8 cellular contexts compared by ENCODE assay signal in the genomic region with DNA sequence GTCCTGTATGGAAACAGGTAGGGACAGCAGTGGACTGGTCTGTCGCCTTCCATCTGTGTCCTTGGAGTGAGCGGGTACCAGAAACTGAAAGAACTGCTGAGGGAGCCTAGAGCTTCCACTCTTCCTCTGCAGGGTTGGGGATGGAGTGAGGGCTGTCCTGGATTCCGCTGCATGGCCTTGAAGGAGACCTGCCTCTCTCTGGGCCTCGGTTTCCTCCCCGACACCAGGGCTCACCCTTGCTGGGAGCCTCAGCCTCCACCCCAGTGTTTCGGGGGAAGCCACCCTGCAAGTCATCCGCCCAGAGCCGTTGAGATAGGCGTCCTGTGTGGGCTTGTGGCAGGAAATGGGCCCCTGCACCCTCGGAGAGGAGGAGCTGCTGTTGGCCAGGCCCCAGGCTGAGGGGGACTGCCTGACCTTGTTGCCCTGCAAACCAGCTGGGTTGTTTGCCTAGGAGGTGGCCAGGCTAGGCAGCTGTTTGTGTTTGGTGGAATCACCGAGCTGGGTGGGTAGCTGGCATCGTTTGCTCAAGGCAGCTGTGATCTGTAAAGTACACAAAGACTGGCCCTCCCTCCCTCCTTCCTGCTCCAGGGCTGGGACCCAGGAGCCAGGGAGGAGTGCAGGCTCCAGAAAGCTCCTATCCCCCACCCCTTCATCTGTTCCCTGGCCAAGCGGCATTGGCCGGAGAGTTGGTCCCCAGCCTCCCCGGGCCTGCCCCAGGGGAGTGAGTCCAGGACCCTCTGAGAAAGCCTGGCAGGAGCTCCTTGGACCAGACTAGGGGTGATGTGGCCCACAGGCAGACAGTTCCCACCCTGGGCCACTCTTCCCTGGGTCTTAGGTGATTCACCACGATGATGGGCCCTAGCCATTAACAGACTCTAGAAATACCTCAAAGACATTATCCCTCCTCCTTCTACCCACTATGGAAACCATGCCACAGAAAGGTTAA. TPM values are rescaled to one million over a fixed set of nuclear protein-coding genes. Genes with fewer than 3 reads are reported as not detected.
DNase-seq lines count a peak whose midpoint lies in the region; ATAC-seq, FAIRE-seq and TF ChIP-seq lines count a peak whose summit lies in the region.

No MANE protein-coding gene starts in this region.

- peak overlapping the region; percentile 67 to 70 (median 69) for H3K4me3 Mint-ChIP-seq in nephron
- H3K4me3 Mint-ChIP-seq in Calu3 (ENCODE audit: low read depth, unreplicated experiment), result no peak overlapping the region

- no peaks in the 10 kb centered on the region for H3K36me3 ChIP-seq in GM12878 (ENCODE audit: control insufficient read depth in 2 of 2, insufficient read depth in 2 of 2, low read length in 1 of 2)

- peak overlapping the region; percentile 74 for H2AFZ ChIP-seq in GM12878 (ENCODE audit: control insufficient read depth, low read depth, low read length)

- peak; percentile 82 for TF ChIP-seq POLR2A in GM12878 (IDR thresholded peaks at IDR 0.05; ENCODE audit: low read depth, low read length)

- no peaks in the 10 kb centered on the region for H3K79me2 ChIP-seq in GM12878 (ENCODE audit: control insufficient read depth, insufficient read depth, low read length)

- peak overlapping the region; percentile 99 for H3K4me2 ChIP-seq in GM12878 (ENCODE audit: control insufficient read depth, insufficient read depth)

- peak overlapping the region; percentile 47 for H3K27ac ChIP-seq in GM12878 (ENCODE audit: control insufficient read depth, insufficient read depth)

- BruUV-seq in GM12878 (replicated peaks; lab: Mats Ljungman, UMichigan), result no TSS peak
- BruUV-seq in Calu3 (replicated peaks; lab: Mats Ljungman, UMichigan), result no TSS peak

- DNase-seq in GM18507 (ENCODE audit: extremely low spot score, insufficient read length, low read depth) (no peak), T-helper 2 cell (peak; percentile 25 to 98 (median 62)), GM12878 (ENCODE audit: low read depth, low spot score) (peak; percentile 60), anterior cingulate cortex (lab: John Stamatoyannopoulos, UW) (no peak), foreskin melanocyte (no peak), Calu3 (no peak)

- no peak for TF ChIP-seq RAD21 in GM12878 (IDR thresholded peaks at IDR 0.05; ENCODE audit: insufficient read depth, low read depth, low read length)

- ATAC-seq in HG03175 (IDR thresholded peaks at IDR 0.05; ENCODE audit: unreplicated experiment) (peak; percentile 46), GM12878 (peak; percentile 75)

- FAIRE-seq in GM18507 (lab: Jason Lieb, UNC), result peak; percentile 93
- FAIRE-seq in GM12878 (lab: Jason Lieb, UNC), result no peak

- H3K36me3 Mint-ChIP-seq in nephron (ENCODE audit: low read depth) (no peaks in the 10 kb centered on the region), Calu3 (ENCODE audit: insufficient read depth, unreplicated experiment) (no peaks in the 10 kb centered on the region)

- intact Hi-C loops in GM12878 (cut with micrococcal nuclease; ENCODE audit: unreplicated experiment), result loop anchor here (5.0 kb wide), 1 partner anchor 51 kb away; no protein-coding TSS in a partner anchor
- intact Hi-C loops in Calu3 (cut with micrococcal nuclease; ENCODE audit: unreplicated experiment), result no loop called here

- H3K27me3 Mint-ChIP-seq in nephron (ENCODE audit: low read depth) (peaks cover 53% of the 10 kb centered on the region), Calu3 (ENCODE audit: unreplicated experiment) (peaks cover 64% of the 10 kb centered on the region)

- no peaks in the 10 kb centered on the region; the same call in 2 of the 3 replicates for H3K9me3 ChIP-seq in GM12878 (replicated peaks; ENCODE audit: control insufficient read depth, insufficient read depth, low read length)

- CTCF ChIA-PET in GM12878 (lab: Yijun Ruan, JAX), result interaction anchor here (0.7 to 5.0 kb wide), 40 partner anchors 8 to 440 kb away, joined by 3 to 349 read pairs (median 4); a partner anchor contains a TSS
- CTCF ChIA-PET in Calu3 (lab: Charles Lee), result interaction anchor here (0.8 to 4.0 kb wide), 4 partner anchors 21 to 135 kb away, joined by 3 to 102 read pairs (median 4); no protein-coding TSS in a partner anchor

- no peak for TF ChIP-seq CTCF in GM12878 (IDR thresholded peaks at IDR 0.05 in 2 of 3, conservative IDR thresholded peaks at IDR 0.05 in 1 of 3; ENCODE audit: control insufficient read depth in 2 of 3, extremely low read depth in 1 of 3, insufficient read depth in 1 of 3, low read depth in 3 of 3, low read length in 3 of 3)
- TF ChIP-seq CTCF in nephron (IDR thresholded peaks at IDR 0.05; ENCODE audit: unreplicated experiment in 3 of 3), result no peak
- no peak for TF ChIP-seq CTCF in Calu3 (IDR thresholded peaks at IDR 0.05; ENCODE audit: unreplicated experiment)

- RAD21 ChIA-PET in GM12878 (lab: Charles Lee; ENCODE audit: unreplicated experiment), result interaction anchor here (0.6 to 5.0 kb wide), 23 partner anchors 7 to 222 kb away, joined by 3 to 299 read pairs (median 6); a partner anchor contains a TSS

- H3K27me3 ChIP-seq in GM12878 (replicated peaks in 1 of 2; ENCODE audit: control insufficient read depth in 2 of 2, insufficient read depth in 2 of 2, low read length in 1 of 2), result no peaks in the 10 kb centered on the region

- peak overlapping the region; percentile 67 for H3K9ac ChIP-seq in GM12878 (ENCODE audit: control insufficient read depth, insufficient read depth, low read length)

- peak in 1 of 2 experiments; percentile 39; a peak in 1 of 4 replicates for TF ChIP-seq EP300 in GM12878 (IDR thresholded peaks at IDR 0.05; ENCODE audit: borderline replicate concordance in 1 of 2, control insufficient read depth in 1 of 2, low read depth in 2 of 2, low read length in 2 of 2)

- peak overlapping the region; percentile 69 for H3K4me3 ChIP-seq in GM12878

- peaks cover 48% of the 10 kb centered on the region for H3K4me1 ChIP-seq in GM12878 (ENCODE audit: control insufficient read depth, insufficient read depth, low read length)

- POLR2A ChIA-PET in GM12878 (lab: Charles Lee), result interaction anchor here (0.6 to 4.1 kb wide), 14 partner anchors 8 to 560 kb away, joined by 3 to 37 read pairs (median 4); a partner anchor contains a TSS

- in situ Hi-C loops in GM12878 (cut with MboI), result loop anchor here (5.0 kb wide), 1 partner anchor 81 kb away; no protein-coding TSS in a partner anchor

- SMC1A ChIA-PET in GM12878 (lab: Charles Lee; ENCODE audit: uncharacterized antibody, unreplicated experiment), result interaction anchor here (0.6 to 5.4 kb wide), 19 partner anchors 8 to 451 kb away, joined by 3 to 152 read pairs (median 6); a partner anchor contains a TSS

- peak overlapping the region in 2 of 3 experiments; percentile 16 to 49 for H3K27ac Mint-ChIP-seq in nephron
- H3K27ac Mint-ChIP-seq in Calu3 (ENCODE audit: unreplicated experiment), result no peak overlapping the region

- H3K9me3 Mint-ChIP-seq in nephron (no peaks in the 10 kb centered on the region), Calu3 (ENCODE audit: low read depth, unreplicated experiment) (no peaks in the 10 kb centered on the region)

- no peaks in the 10 kb centered on the region for H4K20me1 ChIP-seq in GM12878 (ENCODE audit: control insufficient read depth, insufficient read depth)

- 18% methylated on average over 16 of the region's 16 CpGs for WGBS in GM12878 (ENCODE audit: insufficient coverage, insufficient replicate concordance, low lambda C conversion rate, missing lambda C conversion rate)

- H3K4me1 Mint-ChIP-seq in nephron, result peaks cover 20% of the 10 kb centered on the region
- peaks cover 18% of the 10 kb centered on the region for H3K4me1 Mint-ChIP-seq in Calu3 (ENCODE audit: low read depth, unreplicated experiment)

RNA-seq across cellular contexts. Expression of a gene that starts 1.3 kb away (rescaled TPM):
- total RNA-seq in GM12878 (2013; cell fraction: nucleolus; rRNA removed), result 7.8 and 10.2 TPM in 2 replicates
- 1.1 and 1.5 TPM in 2 replicates for total RNA-seq in GM12878 (2014; rRNA removed)
- total RNA-seq in GM12878 (2014; rRNA removed; fragmentation: Illumina TruSeq; extraction: Trizol), result 1.7 and 2.0 TPM in 2 replicates
- 2.3 and 2.7 TPM in 2 replicates for total RNA-seq in GM12878 (2021)
- polyA plus RNA-seq in GM12878 (2011; ENCODE audit: low read depth), result 9.9 TPM
- polyA plus RNA-seq in GM12878 (2011; rRNA removed), result 4.5 and 5.6 TPM in 2 replicates
- 4.4 and 4.5 TPM in 2 replicates for polyA plus RNA-seq in GM12878 (2011; cell fraction: cytosol; rRNA removed)
- polyA plus RNA-seq in GM12878 (2011; cell fraction: nucleus; rRNA removed), result 4.2 and 8.4 TPM in 2 replicates
- polyA plus RNA-seq in GM12878 (2012), result 11.4 and 11.9 TPM in 2 replicates
- 1.9 and 3.1 TPM in 2 replicates for polyA plus RNA-seq in GM12878 (2014; fragmentation: Illumina TruSeq; extraction: Trizol)
- under 1 TPM; 0.48 to 0.97 TPM for polyA plus RNA-seq in GM12878 (2014; fragmentation: Nextera tagmentation; extraction: Ambion mirVana)
- polyA plus RNA-seq in GM12878 (2014; rRNA removed), result 3.6 and 5.6 TPM in 2 replicates
- polyA plus RNA-seq in GM12878 (2016; fragmentation: Nextera tagmentation; extraction: Ambion mirVana), result 1 to 10 TPM; 1.6 to 1.7 TPM
- 2.7 and 4.6 TPM in 2 replicates for polyA minus RNA-seq in GM12878 (2011; rRNA and poly(A)+ RNA removed)
- polyA minus RNA-seq in GM12878 (2011; cell fraction: cytosol; rRNA and poly(A)+ RNA removed), result 1.1 and 1.9 TPM in 2 replicates
- 0.48 and 0.86 TPM in 2 replicates for polyA minus RNA-seq in GM12878 (2011; cell fraction: nucleus; rRNA and poly(A)+ RNA removed)
- total RNA-seq in Calu3 (2022), result 0.21 TPM in 1 of 2 replicates, not detected in the other

RNA-seq across cellular contexts. Expression of a gene that starts 10.1 kb away (rescaled TPM):
- 10.8 and 11.9 TPM in 2 replicates for total RNA-seq in GM12878 (2013; cell fraction: nucleolus; rRNA removed)
- total RNA-seq in GM12878 (2014; rRNA removed) (24.7 and 27.4 TPM in 2 replicates), GM12878 (2014; rRNA removed; fragmentation: Illumina TruSeq; extraction: Trizol) (21.5 and 23.5 TPM in 2 replicates), GM12878 (2021) (52.9 and 53.2 TPM in 2 replicates), Calu3 (2022) (114 and 143 TPM in 2 replicates)
- polyA plus RNA-seq in GM12878 (2011; ENCODE audit: low read depth), result 13.3 TPM
- polyA plus RNA-seq in GM12878 (2011; rRNA removed) (35.4 and 61.6 TPM in 2 replicates), GM12878 (2014; fragmentation: Illumina TruSeq; extraction: Trizol) (21.5 and 39.2 TPM in 2 replicates), GM12878 (2014; fragmentation: Nextera tagmentation; extraction: Ambion mirVana) (10 to 100 TPM; 13.4 to 14.3 TPM), GM12878 (2014; rRNA removed) (38.8 and 41.3 TPM in 2 replicates), GM12878 (2016; fragmentation: Nextera tagmentation; extraction: Ambion mirVana) (10 to 100 TPM; 57.3 to 61.2 TPM)
- polyA plus RNA-seq in GM12878 (2011; cell fraction: cytosol; rRNA removed), result 72.8 and 76.3 TPM in 2 replicates
- 42.6 and 58.8 TPM in 2 replicates for polyA plus RNA-seq in GM12878 (2011; cell fraction: nucleus; rRNA removed)
- polyA plus RNA-seq in GM12878 (2012), result 27.8 and 28.5 TPM in 2 replicates
- 49.8 and 66.4 TPM in 2 replicates for polyA minus RNA-seq in GM12878 (2011; rRNA and poly(A)+ RNA removed)
- polyA minus RNA-seq in GM12878 (2011; cell fraction: cytosol; rRNA and poly(A)+ RNA removed), result 24.6 and 28.6 TPM in 2 replicates
- 8.5 and 14.5 TPM in 2 replicates for polyA minus RNA-seq in GM12878 (2011; cell fraction: nucleus; rRNA and poly(A)+ RNA removed)

RNA-seq across cellular contexts. Expression of a gene that starts 25.6 kb away (rescaled TPM):
- not detected in 2 replicates for total RNA-seq in GM12878 (2013; cell fraction: nucleolus; rRNA removed)
- total RNA-seq in GM12878 (2014; rRNA removed), result not detected in 2 replicates
- total RNA-seq in GM12878 (2014; rRNA removed; fragmentation: Illumina TruSeq; extraction: Trizol), result not detected in 2 replicates
- total RNA-seq in GM12878 (2021), result not detected in 2 replicates
- not detected for polyA plus RNA-seq in GM12878 (2011; ENCODE audit: low read depth)
- polyA plus RNA-seq in GM12878 (2011; rRNA removed), result 0.15 TPM in 1 of 2 replicates, not detected in the other
- polyA plus RNA-seq in GM12878 (2011; cell fraction: cytosol; rRNA removed), result not detected in 2 replicates
- not detected in 2 replicates for polyA plus RNA-seq in GM12878 (2011; cell fraction: nucleus; rRNA removed)
- not detected in 2 replicates for polyA plus RNA-seq in GM12878 (2012)
- polyA plus RNA-seq in GM12878 (2014; fragmentation: Illumina TruSeq; extraction: Trizol), result not detected in 2 replicates
- not detected for polyA plus RNA-seq in GM12878 (2014; fragmentation: Nextera tagmentation; extraction: Ambion mirVana)
- not detected in 2 replicates for polyA plus RNA-seq in GM12878 (2014; rRNA removed)
- not detected for polyA plus RNA-seq in GM12878 (2016; fragmentation: Nextera tagmentation; extraction: Ambion mirVana)
- not detected in 2 replicates for polyA minus RNA-seq in GM12878 (2011; rRNA and poly(A)+ RNA removed)
- polyA minus RNA-seq in GM12878 (2011; cell fraction: cytosol; rRNA and poly(A)+ RNA removed), result not detected in 2 replicates
- polyA minus RNA-seq in GM12878 (2011; cell fraction: nucleus; rRNA and poly(A)+ RNA removed), result not detected in 2 replicates
- not detected in 2 replicates for total RNA-seq in Calu3 (2022)

RNA-seq across cellular contexts. Expression of a gene that starts 37.8 kb away (rescaled TPM):
- total RNA-seq in GM12878 (2013; cell fraction: nucleolus; rRNA removed), result 68.1 and 91.4 TPM in 2 replicates
- 16.3 and 16.7 TPM in 2 replicates for total RNA-seq in GM12878 (2014; rRNA removed)
- total RNA-seq in GM12878 (2014; rRNA removed; fragmentation: Illumina TruSeq; extraction: Trizol), result 27.5 and 28.0 TPM in 2 replicates
- 44.8 and 45.3 TPM in 2 replicates for total RNA-seq in GM12878 (2021)
- polyA plus RNA-seq in GM12878 (2011; ENCODE audit: low read depth), result 36.0 TPM
- 23.2 and 26.7 TPM in 2 replicates for polyA plus RNA-seq in GM12878 (2011; rRNA removed)
- 31.5 and 40.8 TPM in 2 replicates for polyA plus RNA-seq in GM12878 (2011; cell fraction: cytosol; rRNA removed)
- 150 and 164 TPM in 2 replicates for polyA plus RNA-seq in GM12878 (2011; cell fraction: nucleus; rRNA removed)
- 40.0 and 45.4 TPM in 2 replicates for polyA plus RNA-seq in GM12878 (2012)
- polyA plus RNA-seq in GM12878 (2014; fragmentation: Illumina TruSeq; extraction: Trizol), result 17.9 and 26.4 TPM in 2 replicates
- polyA plus RNA-seq in GM12878 (2014; fragmentation: Nextera tagmentation; extraction: Ambion mirVana), result 1 to 10 TPM; 3.5 to 4.5 TPM
- polyA plus RNA-seq in GM12878 (2014; rRNA removed), result 43.2 and 46.4 TPM in 2 replicates
- 10 to 100 TPM; 33.9 to 36.4 TPM for polyA plus RNA-seq in GM12878 (2016; fragmentation: Nextera tagmentation; extraction: Ambion mirVana)
- 18.9 and 36.0 TPM in 2 replicates for polyA minus RNA-seq in GM12878 (2011; rRNA and poly(A)+ RNA removed)
- 6.5 and 9.3 TPM in 2 replicates for polyA minus RNA-seq in GM12878 (2011; cell fraction: cytosol; rRNA and poly(A)+ RNA removed)
- 29.6 and 34.8 TPM in 2 replicates for polyA minus RNA-seq in GM12878 (2011; cell fraction: nucleus; rRNA and poly(A)+ RNA removed)
- 66.5 and 74.7 TPM in 2 replicates for total RNA-seq in Calu3 (2022)

Comparison
In these comparisons a context has a peak if more than half of its experiments do, and no peak if none do; other contexts are left out.
1. DNase-seq: peak in T-helper 2 cell (5 of 5) and GM12878 (single experiment); none in GM18507 (single experiment), anterior cingulate cortex (0 of 58), foreskin melanocyte (single experiment) and Calu3 (single experiment).